ENCODE assay signal across 12 cellular contexts in the genomic region with DNA sequence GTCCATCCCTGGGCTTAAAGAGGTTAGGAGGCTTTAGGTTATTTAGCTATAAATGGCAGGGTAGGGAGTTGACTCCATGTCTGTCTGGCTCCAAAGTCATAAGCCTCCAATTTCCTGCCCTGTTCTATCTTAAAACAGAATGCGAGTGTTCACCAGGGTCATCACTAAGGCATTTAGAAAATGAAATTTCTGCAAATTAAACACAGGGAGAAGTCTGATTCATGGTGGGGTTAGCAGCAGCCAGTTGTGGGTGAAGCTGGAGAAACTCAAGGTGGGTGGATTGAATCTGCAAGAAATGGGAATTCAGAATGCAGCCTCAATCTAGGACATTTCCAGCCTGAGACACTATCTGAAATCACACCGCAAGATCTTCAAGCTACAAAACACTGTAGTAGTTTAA. TPM values are rescaled to one million over a fixed set of nuclear protein-coding genes. Genes with fewer than 3 reads are reported as not detected.
A peak's percentile ranks its signal among the peaks of the same experiment; 100 is the strongest.
DNase-seq lines count a peak whose midpoint lies in the region; ATAC-seq, FAIRE-seq and TF ChIP-seq lines count a peak whose summit lies in the region.
"Had no signal": no experiment of that assay in that cellular context is flagged by ENCODE, and none has a peak within 500 bp of the region (broad histone marks: within the 10 kb centered on the region; RNA-seq: fewer than 3 reads in every experiment).

No MANE protein-coding gene starts in this region.

- H4K20me1 ChIP-seq in keratinocyte (ENCODE audit: control insufficient read depth, extremely low read depth, insufficient read depth, low read length), result no peaks in the 10 kb centered on the region

- H3K79me2 ChIP-seq in keratinocyte (ENCODE audit: control insufficient read depth, insufficient read depth, low read length), result no peaks in the 10 kb centered on the region

- H3K9ac ChIP-seq in keratinocyte (ENCODE audit: control insufficient read depth, extremely low read depth, insufficient read depth, low read length), result peak overlapping the region; percentile 7

- no peak for FAIRE-seq in keratinocyte (lab: Jason Lieb, UNC)
- FAIRE-seq: TTC549 had no signal

- ATAC-seq in stimulated activated effector memory CD8-positive, alpha-beta T cell treated with anti-CD3 and anti-CD28 coated beads, Interleukin-12 subunit alpha, Interleukin-12 subunit beta, amount 100 ng/mL, for 72 hours, result no peak
- ATAC-seq: natural killer cell treated with Interleukin-12 subunit alpha and Interleukin-12 subunit beta and Interleukin-15 and Interleukin-18, amount 100 ng/mL, for 72 hours; Right ventricle myocardium inferior had no signal

- DNase-seq in GM03348 (ENCODE audit: low spot score) (peak; percentile 62), keratinocyte (ENCODE audit: low read depth, low spot score) (no peak), amniotic stem cell (lab: John Stamatoyannopoulos, UW) (no peak), GM13977 (ENCODE audit: low spot score) (no peak), NOMO-1 (lab: John Stamatoyannopoulos, UW; ENCODE audit: unreplicated experiment in 2 of 2) (no peak)
- no peak for DNase-seq in activated T-helper 2 cell treated with anti-CD3 and anti-CD28 coated beads, Interferon-gamma antibody, Interleukin-2, Interleukin-4, amounts not matched to agents 10 μg/mL and 5 μg/mL and 100 μg/mL, durations not matched to agents 14 hours and 24 hours and 36 hours (ENCODE audit: low spot score)
- no peak for DNase-seq in stimulated activated effector memory CD8-positive, alpha-beta T cell treated with anti-CD3 and anti-CD28 coated beads, Interleukin-12 subunit alpha, Interleukin-12 subunit beta, amount 100 ng/mL, for 72 hours (ENCODE audit: low spot score in 2 of 2)
- DNase-seq: activated naive CD4-positive, alpha-beta T cell treated with anti-CD3 and anti-CD28 coated beads, Interleukin-2, amount 50 U/mL, for 16 hours; NCI-H446 treated with DMSO at 0.1 percent for 48 hours had no signal

- dilution Hi-C loops in keratinocyte (cut with MboI; ENCODE audit: extremely low pct_ligation_motif_present, low sequenced_read_pairs), result no loop called here

- H3K36me3 Mint-ChIP-seq in activated T-helper 2 cell treated with anti-CD3 and anti-CD28 coated beads, Interferon-gamma antibody, Interleukin-2, Interleukin-4, amounts not matched to agents 10 μg/mL and 5 μg/mL and 100 μg/mL, durations not matched to agents 14 hours and 24 hours and 36 hours (ENCODE audit: low read depth), result peaks cover 68% of the 10 kb centered on the region
- peaks cover 4% of the 10 kb centered on the region for H3K36me3 Mint-ChIP-seq in stimulated activated effector memory CD8-positive, alpha-beta T cell treated with anti-CD3 and anti-CD28 coated beads, Interleukin-12 subunit alpha, Interleukin-12 subunit beta, amount 100 ng/mL, for 72 hours

- peaks cover 17% of the 10 kb centered on the region for H3K9me3 Mint-ChIP-seq in activated T-helper 2 cell treated with anti-CD3 and anti-CD28 coated beads, Interferon-gamma antibody, Interleukin-2, Interleukin-4, amounts not matched to agents 10 μg/mL and 5 μg/mL and 100 μg/mL, durations not matched to agents 14 hours and 24 hours and 36 hours
- peaks cover 4% of the 10 kb centered on the region for H3K9me3 Mint-ChIP-seq in stimulated activated effector memory CD8-positive, alpha-beta T cell treated with anti-CD3 and anti-CD28 coated beads, Interleukin-12 subunit alpha, Interleukin-12 subunit beta, amount 100 ng/mL, for 72 hours
- H3K9me3 Mint-ChIP-seq: natural killer cell treated with Interleukin-12 subunit alpha and Interleukin-12 subunit beta and Interleukin-15 and Interleukin-18, amount 100 ng/mL, for 72 hours had no signal

- H3K27ac ChIP-seq in keratinocyte (ENCODE audit: control insufficient read depth, insufficient read depth, low read length), result no peak overlapping the region

- H3K27ac Mint-ChIP-seq in activated T-helper 2 cell treated with anti-CD3 and anti-CD28 coated beads, Interferon-gamma antibody, Interleukin-2, Interleukin-4, amounts not matched to agents 10 μg/mL and 5 μg/mL and 100 μg/mL, durations not matched to agents 14 hours and 24 hours and 36 hours, result peak overlapping the region; percentile 5
- peak overlapping the region; percentile 4 for H3K27ac Mint-ChIP-seq in stimulated activated effector memory CD8-positive, alpha-beta T cell treated with anti-CD3 and anti-CD28 coated beads, Interleukin-12 subunit alpha, Interleukin-12 subunit beta, amount 100 ng/mL, for 72 hours

- H3K4me2 ChIP-seq in keratinocyte (ENCODE audit: control insufficient read depth, extremely low read depth, insufficient read depth, low read depth, low read length), result peak overlapping the region; percentile 16

- H3K9me1 ChIP-seq in keratinocyte (ENCODE audit: control insufficient read depth, extremely low read depth, insufficient read depth, low read length), result no peaks in the 10 kb centered on the region

- H3K9me3 ChIP-seq in keratinocyte (ENCODE audit: control insufficient read depth, low read depth, low read length), result no peaks in the 10 kb centered on the region

- H3K36me3 ChIP-seq in keratinocyte (ENCODE audit: control insufficient read depth in 2 of 2, extremely low read depth in 1 of 2, insufficient read depth in 2 of 2, low read length in 2 of 2), result no peaks in the 10 kb centered on the region

- H3K4me1 ChIP-seq in keratinocyte (ENCODE audit: control insufficient read depth, extremely low read depth, insufficient read depth, low read length), result peaks cover 23% of the 10 kb centered on the region

- peak overlapping the region; percentile 47 for H2AFZ ChIP-seq in keratinocyte (ENCODE audit: control insufficient read depth, low read length)

- no peak for TF ChIP-seq CTCF in keratinocyte (optimal IDR thresholded peaks at IDR 0.05 in 1 of 3, IDR thresholded peaks at IDR 0.05 in 1 of 3, conservative IDR thresholded peaks at IDR 0.05 in 1 of 3; ENCODE audit: extremely low read depth in 1 of 3, insufficient read depth in 2 of 3, low read length in 3 of 3)
- TF ChIP-seq CTCF in GM13977 (IDR thresholded peaks at IDR 0.05; ENCODE audit: extremely low read depth, insufficient read depth, missing control alignments), result no peak

- H3K4me1 Mint-ChIP-seq in activated T-helper 2 cell treated with anti-CD3 and anti-CD28 coated beads, Interferon-gamma antibody, Interleukin-2, Interleukin-4, amounts not matched to agents 10 μg/mL and 5 μg/mL and 100 μg/mL, durations not matched to agents 14 hours and 24 hours and 36 hours (ENCODE audit: low read depth), result peaks cover 52% of the 10 kb centered on the region
- peaks cover 14% of the 10 kb centered on the region for H3K4me1 Mint-ChIP-seq in stimulated activated effector memory CD8-positive, alpha-beta T cell treated with anti-CD3 and anti-CD28 coated beads, Interleukin-12 subunit alpha, Interleukin-12 subunit beta, amount 100 ng/mL, for 72 hours

- H3K4me3 ChIP-seq in keratinocyte (ENCODE audit: control insufficient read depth in 2 of 3, extremely low read depth in 1 of 3, insufficient read depth in 2 of 3, low read depth in 1 of 3, low read length in 3 of 3), result no peak overlapping the region

- no peaks in the 10 kb centered on the region for H3K27me3 Mint-ChIP-seq in activated T-helper 2 cell treated with anti-CD3 and anti-CD28 coated beads, Interferon-gamma antibody, Interleukin-2, Interleukin-4, amounts not matched to agents 10 μg/mL and 5 μg/mL and 100 μg/mL, durations not matched to agents 14 hours and 24 hours and 36 hours (ENCODE audit: low read depth)
- H3K27me3 Mint-ChIP-seq: natural killer cell treated with Interleukin-12 subunit alpha and Interleukin-12 subunit beta and Interleukin-15 and Interleukin-18, amount 100 ng/mL, for 72 hours had no signal

- H3K4me3 Mint-ChIP-seq in activated T-helper 2 cell treated with anti-CD3 and anti-CD28 coated beads, Interferon-gamma antibody, Interleukin-2, Interleukin-4, amounts not matched to agents 10 μg/mL and 5 μg/mL and 100 μg/mL, durations not matched to agents 14 hours and 24 hours and 36 hours (ENCODE audit: low read depth), result no peak overlapping the region
- no peak overlapping the region for H3K4me3 Mint-ChIP-seq in stimulated activated effector memory CD8-positive, alpha-beta T cell treated with anti-CD3 and anti-CD28 coated beads, Interleukin-12 subunit alpha, Interleukin-12 subunit beta, amount 100 ng/mL, for 72 hours
- H3K4me3 Mint-ChIP-seq: natural killer cell treated with Interleukin-12 subunit alpha and Interleukin-12 subunit beta and Interleukin-15 and Interleukin-18, amount 100 ng/mL, for 72 hours had no signal

- no peaks in the 10 kb centered on the region for H3K27me3 ChIP-seq in keratinocyte (ENCODE audit: control insufficient read depth, extremely low read depth, insufficient read depth, low read length)

- in situ Hi-C loops in GM13977 (cut with MboI; ENCODE audit: low pct_unique_long_range_greater_than_20kb, low sequenced_read_pairs, unreplicated experiment), result no loop called here

- intact Hi-C loops in activated T-helper 2 cell treated with anti-CD3 and anti-CD28 coated beads, Interferon-gamma antibody, Interleukin-2, Interleukin-4, amounts not matched to agents 10 μg/mL and 5 μg/mL and 100 μg/mL, durations not matched to agents 14 hours and 24 hours and 36 hours (cut with micrococcal nuclease), result no loop called here

RNA-seq across cellular contexts. Expression of a gene that starts 13.0 kb away (rescaled TPM):
- 246 and 252 TPM in 2 replicates for total RNA-seq in activated T-helper 2 cell treated with anti-CD3 and anti-CD28 coated beads, Interferon-gamma antibody, Interleukin-2, Interleukin-4, amounts not matched to agents 10 μg/mL and 5 μg/mL and 100 μg/mL, durations not matched to agents 14 hours and 24 hours and 36 hours
- 114 to 160 TPM (median 123 TPM) in 3 replicates for polyA plus RNA-seq in keratinocyte
- polyA plus RNA-seq in keratinocyte (2011; ENCODE audit: low read depth), result 16.9 TPM
- polyA plus RNA-seq in keratinocyte (2011; cell fraction: cytosol; rRNA removed), result 159 and 285 TPM in 2 replicates
- polyA plus RNA-seq in keratinocyte (2011; cell fraction: nucleus; rRNA removed), result 40.4 and 50.7 TPM in 2 replicates
- polyA plus RNA-seq in keratinocyte (2012; ENCODE audit: low replicate concordance), result 33.3 and 120 TPM in 2 replicates
- 6.0 to 46.7 TPM (median 32.0 TPM) in 3 replicates for polyA minus RNA-seq in keratinocyte
- polyA minus RNA-seq in keratinocyte (2011; cell fraction: cytosol; rRNA and poly(A)+ RNA removed), result 82.7 TPM
- 12.0 and 18.7 TPM in 2 replicates for polyA minus RNA-seq in keratinocyte (2011; cell fraction: nucleus; rRNA and poly(A)+ RNA removed)
